9 cellular contexts compared by ENCODE assay signal in genomic region chr11:33329705-33330329, GRCh38. TPM values are rescaled to one million over a fixed set of nuclear protein-coding genes. Genes with fewer than 3 reads are reported as not detected.
DNase-seq lines count a peak whose midpoint lies in the region; ATAC-seq, FAIRE-seq and TF ChIP-seq lines count a peak whose summit lies in the region.
"Had no signal": no experiment of that assay in that cellular context is flagged by ENCODE, and none has a peak within 500 bp of the region (broad histone marks: within the 10 kb centered on the region; RNA-seq: fewer than 3 reads in every experiment).

No MANE protein-coding gene starts in this region.

- DNase-seq in COLO668 (lab: John Stamatoyannopoulos, UW; ENCODE audit: unreplicated experiment) (peak; percentile 23), GM20000 (ENCODE audit: low spot score) (peak; percentile 38), MM.1S (peak; percentile 65), SKM-1 (lab: John Stamatoyannopoulos, UW; ENCODE audit: unreplicated experiment) (peak; percentile 41), mammary epithelial cell (peak; percentile 55), kidney (no peak)
- peak; percentile 45 for DNase-seq in stimulated activated CD4-positive, alpha-beta T cell treated with anti-CD3 and anti-CD28 coated beads, Interleukin-4, amount 100 ng/mL, for 24 hours

- H3K79me2 ChIP-seq in MM.1S (ENCODE audit: low read length) (peaks cover 31% of the 10 kb centered on the region), mammary epithelial cell (ENCODE audit: insufficient read depth, low read length) (peaks cover 77% of the 10 kb centered on the region)

- BruUV-seq in mammary epithelial cell (replicated peaks; lab: Mats Ljungman, UMichigan) = no TSS peak

- H3K4me1 ChIP-seq in MM.1S (ENCODE audit: low read length) (peaks cover 11% of the 10 kb centered on the region), mammary epithelial cell (ENCODE audit: insufficient read depth, low read length) (no peaks in the 10 kb centered on the region), kidney (ENCODE audit: control insufficient read depth in 1 of 2, insufficient read depth in 1 of 2, low read depth in 1 of 2, low read length in 2 of 2) (no peaks in the 10 kb centered on the region)

- TF ChIP-seq CTCF in GM20000 (IDR thresholded peaks at IDR 0.05; ENCODE audit: extremely low read depth, missing control alignments) = peak; percentile 44
- peak; percentile 73 for TF ChIP-seq CTCF in MM.1S (IDR thresholded peaks at IDR 0.05; ENCODE audit: low read length)
- TF ChIP-seq CTCF in mammary epithelial cell (conservative IDR thresholded peaks at IDR 0.05 in 1 of 2, IDR thresholded peaks at IDR 0.05 in 1 of 2; ENCODE audit: extremely low read depth in 1 of 2, insufficient read depth in 1 of 2, low read depth in 1 of 2, low read length in 2 of 2) = peak; percentile 62 to 75
- peak; percentile 71 for TF ChIP-seq CTCF in kidney (IDR thresholded peaks at IDR 0.05; ENCODE audit: borderline replicate concordance, extremely low read depth, insufficient read depth)

- no peak overlapping the region for H3K4me3 ChIP-seq in MM.1S (ENCODE audit: low read length)
- no peak overlapping the region for H3K4me3 ChIP-seq in mammary epithelial cell (replicated peaks in 1 of 3; ENCODE audit: insufficient read depth in 1 of 3, low read depth in 2 of 3, low read length in 3 of 3)
- H3K4me3 ChIP-seq in kidney (ENCODE audit: low read length in 2 of 2) = no peak overlapping the region

- H3K27ac ChIP-seq in MM.1S (ENCODE audit: low read length) = no peak overlapping the region
- H3K27ac ChIP-seq in mammary epithelial cell (ENCODE audit: insufficient read depth, low read depth, low read length) = no peak overlapping the region
- H3K27ac ChIP-seq in kidney (ENCODE audit: low read depth in 2 of 2, low read length in 2 of 2) = no peak overlapping the region

- no peak overlapping the region for H3K4me2 ChIP-seq in MM.1S (ENCODE audit: low read depth, low read length)
- H3K4me2 ChIP-seq in mammary epithelial cell (ENCODE audit: insufficient read depth, low read depth, low read length) = no peak overlapping the region

- no peak for FAIRE-seq in kidney (lab: Jason Lieb, UNC)

- dilution Hi-C loops in mammary epithelial cell (cut with HindIII; ENCODE audit: low sequenced_read_pairs) = no loop called here

- WGBS in mammary epithelial cell (ENCODE audit: low coverage, missing lambda C conversion rate) = 53% methylated on average over 4 of the region's 4 CpGs

- H4K20me1 ChIP-seq in MM.1S (ENCODE audit: insufficient read depth, low read length) = no peaks in the 10 kb centered on the region
- H4K20me1 ChIP-seq in mammary epithelial cell (ENCODE audit: insufficient read depth, low read length) = no peaks in the 10 kb centered on the region

- no peaks in the 10 kb centered on the region for H3F3A ChIP-seq in MM.1S (ENCODE audit: insufficient read depth, low read length)

- in situ Hi-C loops in mammary epithelial cell (cut with MboI; ENCODE audit: low sequenced_read_pairs in 2 of 2) = loop anchor here (5.0 to 25.0 kb wide), 2 partner anchors 163 to 368 kb away; no protein-coding TSS in a partner anchor

- H2AFZ ChIP-seq in MM.1S (ENCODE audit: low read length) = no peak overlapping the region
- no peak overlapping the region for H2AFZ ChIP-seq in mammary epithelial cell (ENCODE audit: low read depth, low read length)

- intact Hi-C loops in mammary epithelial cell (cut with micrococcal nuclease) (loop anchor here (1.0 to 5.0 kb wide), 3 partner anchors 71 to 368 kb away; no protein-coding TSS in a partner anchor), kidney (cut with DNase I) (loop anchor here (10.0 kb wide), 1 partner anchor 155 kb away; no protein-coding TSS in a partner anchor)

- no peaks in the 10 kb centered on the region for H3K27me3 ChIP-seq in MM.1S (replicated peaks; ENCODE audit: insufficient read depth, low read length)
- no peaks in the 10 kb centered on the region for H3K27me3 ChIP-seq in mammary epithelial cell (ENCODE audit: insufficient read depth, low read length)

- no peaks in the 10 kb centered on the region for H3K36me3 ChIP-seq in MM.1S (replicated peaks; ENCODE audit: insufficient read depth, low read length)
- H3K36me3 ChIP-seq in mammary epithelial cell (ENCODE audit: insufficient read depth, low read length) = peaks cover 4% of the 10 kb centered on the region
- no peaks in the 10 kb centered on the region for H3K36me3 ChIP-seq in kidney (ENCODE audit: control insufficient read depth in 1 of 2, insufficient read depth in 2 of 2, low read length in 2 of 2)

- H3K9ac ChIP-seq in MM.1S (ENCODE audit: low read length) = no peak overlapping the region
- no peak overlapping the region for H3K9ac ChIP-seq in mammary epithelial cell (ENCODE audit: insufficient read depth, low read length)
- H3K9ac ChIP-seq in kidney (ENCODE audit: low read length in 2 of 2) = no peak overlapping the region

- H3K9me2 ChIP-seq in MM.1S (replicated peaks; ENCODE audit: insufficient read depth, low read length) = no peaks in the 10 kb centered on the region

- no peak for ATAC-seq in HG03439 (IDR thresholded peaks at IDR 0.05; ENCODE audit: unreplicated experiment)

- CTCF ChIA-PET in mammary epithelial cell (lab: Charles Lee; ENCODE audit: low non-redundant PET) = no interaction called here

- H3K9me3 ChIP-seq in MM.1S (replicated peaks; ENCODE audit: insufficient read depth, low read length) = no peaks in the 10 kb centered on the region
- H3K9me3 ChIP-seq in mammary epithelial cell (replicated peaks; ENCODE audit: insufficient read depth, low read length) = no peaks in the 10 kb centered on the region
- H3K9me3 ChIP-seq in kidney (ENCODE audit: control insufficient read depth in 1 of 2, low read length in 2 of 2) = no peaks in the 10 kb centered on the region

RNA-seq across cellular contexts. Expression of gene KIAA1549L, which starts 46.1 kb away (rescaled TPM):
- total RNA-seq in mammary epithelial cell (10 to 100 TPM; 12.3 to 14.9 TPM), kidney (1.1 TPM)
- polyA plus RNA-seq in mammary epithelial cell (4.8 TPM), kidney (ENCODE audit: insufficient read depth, low read depth, low replicate concordance) (0.15 TPM)
- 10.1 TPM for polyA minus RNA-seq in mammary epithelial cell
- total RNA-seq: activated CD8-positive, alpha-beta memory T cell treated with anti-CD3 and anti-CD28 coated beads for 36 hours had no signal
